ENCODE assay signal across 29 cellular contexts in genomic region chr1:163709636-163710035, GRCh38.
DNase-seq lines count a peak whose midpoint lies in the region; ATAC-seq and TF ChIP-seq lines count a peak whose summit lies in the region.
"Had no signal": no experiment of that assay in that cellular context is flagged by ENCODE, and none has a peak within 500 bp of the region (broad histone marks: within the 10 kb centered on the region; RNA-seq: fewer than 3 reads in every experiment).

No MANE protein-coding gene starts in this region.

- peak; percentile 36 for DNase-seq in MCF 10A (ENCODE audit: unreplicated experiment)
- no peak for DNase-seq in mammary epithelial cell
- peak; percentile 42 for DNase-seq in PC-3
- DNase-seq in epithelial cell of esophagus (ENCODE audit: low read depth): peak; percentile 24
- no peak for DNase-seq in CD4-positive, alpha-beta memory T cell
- DNase-seq in left colon: no peak
- DNase-seq: activated CD4-positive, alpha-beta T cell treated with anti-CD3 and anti-CD28 coated beads for 36 hours; activated CD8-positive, alpha-beta memory T cell treated with anti-CD3 and anti-CD28 coated beads, Interleukin-2, amount 50 U/mL, for 48 hours; activated CD8-positive, alpha-beta T cell treated with anti-CD3 and anti-CD28 coated beads for 36 hours; activated naive CD4-positive, alpha-beta T cell treated with anti-CD3 and anti-CD28 coated beads for 36 hours; glutamatergic neuron; NCI-H1436; NCI-H2107; NCI-H748 treated with DMSO at 0.1 percent for 48 hours; SJCRH30; substantia nigra; SW 1271; T-helper 9 cell; trophoblast cell had no signal

- H3K9me2 ChIP-seq in PC-3 (replicated peaks; ENCODE audit: low read length): no peaks in the 10 kb centered on the region

- BruUV-seq in MCF 10A (replicated peaks; lab: Mats Ljungman, UMichigan) (no TSS peak), mammary epithelial cell (replicated peaks; lab: Mats Ljungman, UMichigan) (no TSS peak), PC-3 (replicated peaks; lab: Mats Ljungman, UMichigan) (no TSS peak)

- intact Hi-C loops in MCF 10A (cut with micrococcal nuclease): loop anchor here (10.0 kb wide), 1 partner anchor 295 kb away; no protein-coding TSS in a partner anchor
- intact Hi-C loops in mammary epithelial cell (cut with micrococcal nuclease): no loop called here
- intact Hi-C loops in PC-3 (cut with micrococcal nuclease): no loop called here
- intact Hi-C loops in CD4-positive, alpha-beta memory T cell (cut with micrococcal nuclease): no loop called here
- intact Hi-C loops in left colon (cut with DNase I, micrococcal nuclease): no loop called here

- no peaks in the 10 kb centered on the region for H3K36me3 ChIP-seq in mammary epithelial cell (ENCODE audit: insufficient read depth, low read length)
- H3K36me3 ChIP-seq in PC-3 (ENCODE audit: low read depth, low read length): no peaks in the 10 kb centered on the region
- H3K36me3 ChIP-seq in CD4-positive, alpha-beta memory T cell (ENCODE audit: insufficient read depth, low read length): no peaks in the 10 kb centered on the region
- H3K36me3 ChIP-seq: breast epithelium, SJCRH30 had no signal

- TF ChIP-seq CTCF in MCF 10A (IDR thresholded peaks at IDR 0.05; ENCODE audit: unreplicated experiment) (no peak), mammary epithelial cell (conservative IDR thresholded peaks at IDR 0.05 in 1 of 2, IDR thresholded peaks at IDR 0.05 in 1 of 2; ENCODE audit: extremely low read depth in 1 of 2, insufficient read depth in 1 of 2, low read depth in 1 of 2, low read length in 2 of 2) (no peak), PC-3 (conservative IDR thresholded peaks at IDR 0.05; ENCODE audit: low read depth, low read length) (no peak), epithelial cell of esophagus (IDR thresholded peaks at IDR 0.05; ENCODE audit: insufficient read depth, low read depth, low read length, missing control alignments) (no peak)

- no peaks in the 10 kb centered on the region for H3K27me3 ChIP-seq in mammary epithelial cell (ENCODE audit: insufficient read depth, low read length)
- H3K27me3 ChIP-seq in PC-3 (ENCODE audit: low read length): no peaks in the 10 kb centered on the region
- H3K27me3 ChIP-seq in CD4-positive, alpha-beta memory T cell (ENCODE audit: insufficient read depth, low read length): no peaks in the 10 kb centered on the region
- H3K27me3 ChIP-seq: breast epithelium, SJCRH30 had no signal

- H2AFZ ChIP-seq in mammary epithelial cell (ENCODE audit: low read depth, low read length): no peak overlapping the region
- H2AFZ ChIP-seq in PC-3 (ENCODE audit: low read length): no peak overlapping the region

- WGBS in mammary epithelial cell (ENCODE audit: low coverage, missing lambda C conversion rate): 64% methylated on average over 1 of the region's 1 CpG

- H3K4me1 Mint-ChIP-seq in MCF 10A (ENCODE audit: insufficient read depth, unreplicated experiment): no peaks in the 10 kb centered on the region
- H3K4me1 Mint-ChIP-seq in CD4-positive, alpha-beta memory T cell: no peaks in the 10 kb centered on the region
- H3K4me1 Mint-ChIP-seq: activated CD4-positive, alpha-beta T cell treated with anti-CD3 and anti-CD28 coated beads for 36 hours; B cell; memory B cell; stimulated activated memory B cell treated with anti-CD40 and anti-IgM and Interleukin-4, amounts not matched to agents 10 μg/mL and 1 μg/mL and 100 μg/mL, for 72 hours had no signal

- H3K9me3 ChIP-seq in mammary epithelial cell (replicated peaks; ENCODE audit: insufficient read depth, low read length) (no peaks in the 10 kb centered on the region), PC-3 (ENCODE audit: low read length) (0 out of 2 replicates have a peak, but pooled peaks cover 4% of the 10 kb centered on the region)
- H3K9me3 ChIP-seq in CD4-positive, alpha-beta memory T cell (ENCODE audit: control insufficient read depth in 1 of 2, low read length in 2 of 2): no peaks in the 10 kb centered on the region
- H3K9me3 ChIP-seq: breast epithelium, SJCRH30 had no signal

- no peak overlapping the region for H3K27ac Mint-ChIP-seq in MCF 10A (ENCODE audit: low read depth, unreplicated experiment)
- H3K27ac Mint-ChIP-seq in CD4-positive, alpha-beta memory T cell: no peak overlapping the region
- H3K27ac Mint-ChIP-seq: activated CD4-positive, alpha-beta T cell treated with anti-CD3 and anti-CD28 coated beads for 36 hours; activated CD8-positive, alpha-beta T cell treated with anti-CD3 and anti-CD28 coated beads for 36 hours; activated naive CD4-positive, alpha-beta T cell treated with anti-CD3 and anti-CD28 coated beads for 36 hours; B cell; memory B cell; stimulated activated memory B cell treated with anti-CD40 and anti-IgM and Interleukin-4, amounts not matched to agents 10 μg/mL and 1 μg/mL and 100 μg/mL, for 72 hours had no signal

- no peak overlapping the region for H3K4me3 Mint-ChIP-seq in MCF 10A (ENCODE audit: unreplicated experiment)
- H3K4me3 Mint-ChIP-seq in CD4-positive, alpha-beta memory T cell: no peak overlapping the region
- H3K4me3 Mint-ChIP-seq: activated CD4-positive, alpha-beta T cell treated with anti-CD3 and anti-CD28 coated beads for 36 hours; activated CD8-positive, alpha-beta T cell treated with anti-CD3 and anti-CD28 coated beads for 36 hours; activated naive CD4-positive, alpha-beta T cell treated with anti-CD3 and anti-CD28 coated beads for 36 hours; B cell; memory B cell; stimulated activated memory B cell treated with anti-CD40 and anti-IgM and Interleukin-4, amounts not matched to agents 10 μg/mL and 1 μg/mL and 100 μg/mL, for 72 hours had no signal

- H4K20me1 ChIP-seq in mammary epithelial cell (ENCODE audit: insufficient read depth, low read length) (no peaks in the 10 kb centered on the region), PC-3 (ENCODE audit: low read length) (no peaks in the 10 kb centered on the region)

- H3K4me2 ChIP-seq in mammary epithelial cell (ENCODE audit: insufficient read depth, low read depth, low read length) (no peak overlapping the region), PC-3 (ENCODE audit: low read length) (no peak overlapping the region)
- H3K4me2 ChIP-seq: KMS-11 had no signal

- in situ Hi-C loops in mammary epithelial cell (cut with MboI; ENCODE audit: low sequenced_read_pairs in 2 of 2): no loop called here

- no peak; the same call in 1 of the 2 replicates for ATAC-seq in PC-3
- ATAC-seq in HG02870 (IDR thresholded peaks at IDR 0.05; ENCODE audit: unreplicated experiment): no peak
- ATAC-seq in GM21447 (IDR thresholded peaks at IDR 0.05; ENCODE audit: unreplicated experiment): no peak
- ATAC-seq in left colon: no peak
- ATAC-seq: activated CD4-positive, alpha-beta T cell treated with anti-CD3 and anti-CD28 coated beads for 36 hours; activated CD8-positive, alpha-beta T cell treated with anti-CD3 and anti-CD28 coated beads for 36 hours; left lobe of liver; stimulated activated memory B cell treated with anti-CD40 and anti-IgM and Interleukin-4, amounts not matched to agents 10 μg/mL and 1 μg/mL and 100 μg/mL, for 72 hours had no signal

- H3K4me3 ChIP-seq in mammary epithelial cell (replicated peaks in 1 of 3; ENCODE audit: insufficient read depth in 1 of 3, low read depth in 2 of 3, low read length in 3 of 3) (no peak overlapping the region), PC-3 (ENCODE audit: low read length) (no peak overlapping the region), epithelial cell of esophagus (ENCODE audit: low read length) (no peak overlapping the region)
- H3K4me3 ChIP-seq in CD4-positive, alpha-beta memory T cell (ENCODE audit: low read length in 2 of 2): no peak overlapping the region
- H3K4me3 ChIP-seq: breast epithelium, SJCRH30 had no signal

- POLR2A ChIA-PET in MCF 10A (lab: Yijun Ruan, JAX) (no interaction called here), PC-3 (lab: Charles Lee; ENCODE audit: unreplicated experiment) (no interaction called here)
- POLR2A ChIA-PET in CD4-positive, alpha-beta memory T cell (lab: Charles Lee; ENCODE audit: partially characterized antibody): no interaction called here

- no peaks in the 10 kb centered on the region for H3K79me2 ChIP-seq in mammary epithelial cell (ENCODE audit: insufficient read depth, low read length)
- no peaks in the 10 kb centered on the region for H3K79me2 ChIP-seq in PC-3 (ENCODE audit: low read length)

- H3F3A ChIP-seq in PC-3 (ENCODE audit: low read length, unreplicated experiment): no peaks in the 10 kb centered on the region

- H3K4me1 ChIP-seq in mammary epithelial cell (ENCODE audit: insufficient read depth, low read length) (no peaks in the 10 kb centered on the region), PC-3 (ENCODE audit: insufficient read depth, low read length) (peaks cover 5% of the 10 kb centered on the region; the same call in 1 of the 2 replicates)
- H3K4me1 ChIP-seq in CD4-positive, alpha-beta memory T cell (ENCODE audit: insufficient read depth, low read length): no peaks in the 10 kb centered on the region
- H3K4me1 ChIP-seq: breast epithelium, SJCRH30 had no signal

- dilution Hi-C loops in mammary epithelial cell (cut with HindIII; ENCODE audit: low sequenced_read_pairs): no loop called here

- H3K27ac ChIP-seq in mammary epithelial cell (ENCODE audit: insufficient read depth, low read depth, low read length) (no peak overlapping the region), PC-3 (ENCODE audit: low read length) (no peak overlapping the region)
- H3K27ac ChIP-seq in CD4-positive, alpha-beta memory T cell (ENCODE audit: low read depth, low read length): no peak overlapping the region
- H3K27ac ChIP-seq: breast epithelium, HL-60, KMS-11, SJCRH30, VCaP had no signal

- no peaks in the 10 kb centered on the region for H3K36me3 Mint-ChIP-seq in MCF 10A (ENCODE audit: insufficient read depth, unreplicated experiment)
- H3K36me3 Mint-ChIP-seq in CD4-positive, alpha-beta memory T cell: no peaks in the 10 kb centered on the region
- H3K36me3 Mint-ChIP-seq: memory B cell; stimulated activated memory B cell treated with anti-CD40 and anti-IgM and Interleukin-4, amounts not matched to agents 10 μg/mL and 1 μg/mL and 100 μg/mL, for 72 hours had no signal

- H3K9ac ChIP-seq in mammary epithelial cell (ENCODE audit: insufficient read depth, low read length): no peak overlapping the region
- H3K9ac ChIP-seq in PC-3 (ENCODE audit: low read length): no peak overlapping the region
- H3K9ac ChIP-seq: KMS-11 had no signal

- H3K27me3 Mint-ChIP-seq in MCF 10A (ENCODE audit: insufficient read depth, unreplicated experiment): no peaks in the 10 kb centered on the region
- peaks cover 0 to 2% of the 10 kb centered on the region in 2 donors for H3K27me3 Mint-ChIP-seq in CD4-positive, alpha-beta memory T cell
- H3K27me3 Mint-ChIP-seq: activated CD4-positive, alpha-beta T cell treated with anti-CD3 and anti-CD28 coated beads for 36 hours; activated CD8-positive, alpha-beta T cell treated with anti-CD3 and anti-CD28 coated beads for 36 hours; B cell; memory B cell; stimulated activated memory B cell treated with anti-CD40 and anti-IgM and Interleukin-4, amounts not matched to agents 10 μg/mL and 1 μg/mL and 100 μg/mL, for 72 hours had no signal

- CTCF ChIA-PET in MCF 10A (lab: Yijun Ruan, JAX): interaction anchor here (0.7 kb wide), 1 partner anchor 430 kb away, joined by 3 read pairs; no protein-coding TSS in a partner anchor
- CTCF ChIA-PET in mammary epithelial cell (lab: Charles Lee; ENCODE audit: low non-redundant PET): no interaction called here
- CTCF ChIA-PET in PC-3 (lab: Charles Lee): no interaction called here
- CTCF ChIA-PET in CD4-positive, alpha-beta memory T cell (lab: Charles Lee; ENCODE audit: partially characterized antibody): no interaction called here

- H3K9me3 Mint-ChIP-seq in MCF 10A (ENCODE audit: unreplicated experiment): peaks cover 9% of the 10 kb centered on the region
- H3K9me3 Mint-ChIP-seq in CD4-positive, alpha-beta memory T cell: peaks cover 0 to 8% (median 4%) of the 10 kb centered on the region in 8 donors

Comparison
In these comparisons a context has a peak if more than half of its experiments do, and no peak if none do; other contexts are left out.
1. DNase-seq: peak in MCF 10A (single experiment), PC-3 (single experiment) and epithelial cell of esophagus (single experiment); none in mammary epithelial cell (single experiment), CD4-positive, alpha-beta memory T cell (0 of 5) and left colon (0 of 2).